Comparison of ENCODE assay signal across 7 cellular contexts in the genomic region with DNA sequence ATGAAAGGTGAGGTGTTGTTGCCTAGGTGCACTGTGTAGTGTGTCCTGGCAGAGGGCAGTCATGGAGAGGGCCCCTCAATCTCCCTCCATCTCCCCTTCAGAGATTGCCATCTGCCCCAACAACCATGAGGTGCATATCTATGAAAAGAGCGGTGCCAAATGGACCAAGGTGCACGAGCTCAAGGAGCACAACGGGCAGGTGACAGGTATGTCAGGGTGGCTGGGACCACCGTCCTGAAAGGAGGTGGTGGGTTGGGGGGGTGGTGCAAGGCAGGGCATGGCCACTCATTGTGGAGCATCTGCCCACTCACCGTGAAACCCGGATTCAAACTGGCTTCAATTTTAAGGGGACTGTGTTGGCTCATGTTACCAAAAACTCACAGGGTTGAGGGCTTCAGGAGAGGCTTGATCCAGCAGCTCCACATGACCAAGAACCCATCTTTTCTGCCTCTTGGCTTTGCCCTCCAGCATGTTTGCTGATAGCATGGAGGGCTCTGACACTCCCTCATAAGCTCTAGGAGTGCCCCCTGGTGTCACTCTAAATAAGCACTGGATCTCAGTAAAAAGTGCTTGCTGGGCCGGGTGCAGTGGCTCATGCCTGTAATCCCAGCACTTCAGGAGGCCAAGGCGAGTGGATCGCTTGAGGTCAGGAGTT. TPM values are rescaled to one million over a fixed set of nuclear protein-coding genes. Genes with fewer than 3 reads are reported as not detected.
A peak's percentile ranks its signal among the peaks of the same experiment; 100 is the strongest.
DNase-seq lines count a peak whose midpoint lies in the region; ATAC-seq and TF ChIP-seq lines count a peak whose summit lies in the region.

No MANE protein-coding gene starts in this region.

- no peak overlapping the region for H2BK15ac ChIP-seq in mesendoderm (replicated peaks; ENCODE audit: low read depth)

- H3K4ac ChIP-seq in mesendoderm (ENCODE audit: low read depth, low read length), result no peak overlapping the region

- POLR2A ChIA-PET in activated CD8-positive, alpha-beta T cell treated with anti-CD3 and anti-CD28 coated beads for 36 hours (lab: Charles Lee), result interaction anchor here (1.0 to 4.8 kb wide), 6 partner anchors 8 to 23 kb away, joined by 3 to 17 read pairs (median 4); a partner anchor contains a TSS

- H3K4me1 Mint-ChIP-seq in activated CD8-positive, alpha-beta T cell treated with anti-CD3 and anti-CD28 coated beads for 36 hours (ENCODE audit: low read depth), result peaks cover 29% of the 10 kb centered on the region
- no peaks in the 10 kb centered on the region for H3K4me1 Mint-ChIP-seq in nephron progenitor cell

- peak; percentile 64 for ATAC-seq in activated CD8-positive, alpha-beta T cell treated with anti-CD3 and anti-CD28 coated beads for 36 hours

- no peaks in the 10 kb centered on the region for H3K36me3 ChIP-seq in mesendoderm (ENCODE audit: control insufficient read depth, insufficient read depth, low read length)

- CTCF ChIA-PET in activated CD8-positive, alpha-beta T cell treated with anti-CD3 and anti-CD28 coated beads for 36 hours (lab: Charles Lee), result interaction anchor here (0.9 to 1.9 kb wide), 6 partner anchors 10 to 61 kb away, joined by 3 to 7 read pairs (median 4); a partner anchor contains a TSS

- DNase-seq in GDM1 (lab: John Stamatoyannopoulos, UW), result peak; percentile 52
- DNase-seq in KBM-7, result peak; percentile 73
- DNase-seq in activated CD8-positive, alpha-beta T cell treated with anti-CD3 and anti-CD28 coated beads for 36 hours, result peak; percentile 60
- peak; percentile 81 for DNase-seq in mesendoderm
- no peak for DNase-seq in nephron progenitor cell
- no peak for DNase-seq in posterior cingulate gyrus
- no peak for DNase-seq in stimulated activated CD4-positive, alpha-beta T cell treated with anti-CD3 and anti-CD28 coated beads, Interleukin-12 subunit alpha, Interleukin-12 subunit beta, amount 100 ng/mL, for 4 hours

- no peak overlapping the region for H3K56ac ChIP-seq in mesendoderm (ENCODE audit: low read length)

- H3K79me1 ChIP-seq in mesendoderm (ENCODE audit: low read length), result peaks cover 8% of the 10 kb centered on the region

- no peak overlapping the region for H3K27ac ChIP-seq in mesendoderm (ENCODE audit: low read depth, low read length)

- H3K36me3 Mint-ChIP-seq in activated CD8-positive, alpha-beta T cell treated with anti-CD3 and anti-CD28 coated beads for 36 hours (ENCODE audit: low read depth), result peaks cover 47% of the 10 kb centered on the region
- H3K36me3 Mint-ChIP-seq in nephron progenitor cell (ENCODE audit: low read depth), result peaks cover 26% of the 10 kb centered on the region

- H3K23ac ChIP-seq in mesendoderm (ENCODE audit: low read length), result no peak overlapping the region

- no peaks in the 10 kb centered on the region for H3K27me3 Mint-ChIP-seq in activated CD8-positive, alpha-beta T cell treated with anti-CD3 and anti-CD28 coated beads for 36 hours
- peaks cover 5% of the 10 kb centered on the region for H3K27me3 Mint-ChIP-seq in nephron progenitor cell (ENCODE audit: low read depth, poor library complexity)

- H3K9me3 Mint-ChIP-seq in activated CD8-positive, alpha-beta T cell treated with anti-CD3 and anti-CD28 coated beads for 36 hours, result no peaks in the 10 kb centered on the region
- H3K9me3 Mint-ChIP-seq in nephron progenitor cell, result no peaks in the 10 kb centered on the region

- no peak overlapping the region for H2AK5ac ChIP-seq in mesendoderm (ENCODE audit: low read length)

- WGBS in mesendoderm (ENCODE audit: extremely low coverage, insufficient coverage, low lambda C conversion rate), result no CpG with 5 or more reads among the region's 9 CpGs

- in situ Hi-C loops in KBM-7 (cut with MboI; ENCODE audit: low pct_unique_long_range_greater_than_20kb, low sequenced_read_pairs), result no loop called here

- no peak overlapping the region for H4K5ac ChIP-seq in mesendoderm (ENCODE audit: low read length)

- H3K9ac ChIP-seq in mesendoderm (ENCODE audit: low read length), result no peak overlapping the region

- H3K4me3 ChIP-seq in mesendoderm (ENCODE audit: low read length), result no peak overlapping the region

- intact Hi-C loops in activated CD8-positive, alpha-beta T cell treated with anti-CD3 and anti-CD28 coated beads for 36 hours (cut with micrococcal nuclease), result no loop called here
- intact Hi-C loops in posterior cingulate gyrus (cut with DNase I), result no loop called here

- no peak overlapping the region for H2BK120ac ChIP-seq in mesendoderm (ENCODE audit: low read depth, low read length)

- H3K27ac Mint-ChIP-seq in activated CD8-positive, alpha-beta T cell treated with anti-CD3 and anti-CD28 coated beads for 36 hours, result peak overlapping the region; percentile 75
- no peak overlapping the region for H3K27ac Mint-ChIP-seq in nephron progenitor cell

- peak; percentile 56 for TF ChIP-seq CTCF in activated CD8-positive, alpha-beta T cell treated with anti-CD3 and anti-CD28 coated beads for 36 hours (IDR thresholded peaks at IDR 0.05)
- TF ChIP-seq CTCF in nephron progenitor cell (IDR thresholded peaks at IDR 0.05), result no peak

- H2BK5ac ChIP-seq in mesendoderm (ENCODE audit: low read length), result no peak overlapping the region

- H4K8ac ChIP-seq in mesendoderm (ENCODE audit: low read depth, low read length), result no peak overlapping the region

- no peak overlapping the region for H3K18ac ChIP-seq in mesendoderm (ENCODE audit: low read length)

- no peaks in the 10 kb centered on the region for H3K4me1 ChIP-seq in mesendoderm (ENCODE audit: control insufficient read depth, low read depth, low read length)

- H3K4me3 Mint-ChIP-seq in activated CD8-positive, alpha-beta T cell treated with anti-CD3 and anti-CD28 coated beads for 36 hours, result no peak overlapping the region
- H3K4me3 Mint-ChIP-seq in nephron progenitor cell, result no peak overlapping the region

- H3K27me3 ChIP-seq in mesendoderm (ENCODE audit: insufficient read depth, low read length, poor library complexity), result no peaks in the 10 kb centered on the region

- H3K4me2 ChIP-seq in mesendoderm (ENCODE audit: low read length), result no peak overlapping the region

- H3K79me2 ChIP-seq in mesendoderm (ENCODE audit: control insufficient read depth, insufficient read depth, low read length), result no peaks in the 10 kb centered on the region

RNA-seq across cellular contexts. Expression of a gene that starts 12.2 kb away (rescaled TPM):
- 100 to 1,000 TPM; 304 to 307 TPM for total RNA-seq in activated CD8-positive, alpha-beta T cell treated with anti-CD3 and anti-CD28 coated beads for 36 hours
- 49.0 TPM for polyA plus RNA-seq in mesendoderm (2013, experiment 1 of 2)
- polyA plus RNA-seq in mesendoderm (2013, experiment 2 of 2), result 46.9 TPM

RNA-seq across cellular contexts. Expression of a gene that starts 21.7 kb away (rescaled TPM):
- 100 to 1,000 TPM; 160 TPM for total RNA-seq in activated CD8-positive, alpha-beta T cell treated with anti-CD3 and anti-CD28 coated beads for 36 hours
- polyA plus RNA-seq in mesendoderm (2013, experiment 1 of 2), result 160 TPM
- polyA plus RNA-seq in mesendoderm (2013, experiment 2 of 2), result 164 TPM

RNA-seq across cellular contexts. Expression of a gene that starts 22.1 kb away (rescaled TPM):
- 100 to 1,000 TPM; 118 to 124 TPM for total RNA-seq in activated CD8-positive, alpha-beta T cell treated with anti-CD3 and anti-CD28 coated beads for 36 hours
- polyA plus RNA-seq in mesendoderm (2013, experiment 1 of 2), result 150 TPM
- polyA plus RNA-seq in mesendoderm (2013, experiment 2 of 2), result 161 TPM

RNA-seq across cellular contexts. Expression of a gene that starts 51.9 kb away (rescaled TPM):
- total RNA-seq in activated CD8-positive, alpha-beta T cell treated with anti-CD3 and anti-CD28 coated beads for 36 hours, result 1 to 10 TPM; 7.2 to 8.2 TPM
- 5.1 TPM for polyA plus RNA-seq in mesendoderm (2013, experiment 1 of 2)
- polyA plus RNA-seq in mesendoderm (2013, experiment 2 of 2), result 5.0 TPM

RNA-seq across cellular contexts. Expression of a gene that starts 52.0 kb away (rescaled TPM):
- total RNA-seq in activated CD8-positive, alpha-beta T cell treated with anti-CD3 and anti-CD28 coated beads for 36 hours, result 10 to 100 TPM; 62.3 to 64.6 TPM
- polyA plus RNA-seq in mesendoderm (2013, experiment 1 of 2), result 50.6 TPM
- polyA plus RNA-seq in mesendoderm (2013, experiment 2 of 2), result 49.2 TPM

Comparison
In these comparisons a context has a peak if more than half of its experiments do, and no peak if none do; other contexts are left out.
1. DNase-seq: peak in GDM1 (single experiment), KBM-7 (single experiment), activated CD8-positive, alpha-beta T cell treated with anti-CD3 and anti-CD28 coated beads for 36 hours (single experiment) and mesendoderm (single experiment); none in nephron progenitor cell (single experiment), posterior cingulate gyrus (0 of 10) and stimulated activated CD4-positive, alpha-beta T cell treated with anti-CD3 and anti-CD28 coated beads, Interleukin-12 subunit alpha, Interleukin-12 subunit beta, amount 100 ng/mL, for 4 hours (single experiment).